ENCODE assay signal across 8 cellular contexts in the genomic region with DNA sequence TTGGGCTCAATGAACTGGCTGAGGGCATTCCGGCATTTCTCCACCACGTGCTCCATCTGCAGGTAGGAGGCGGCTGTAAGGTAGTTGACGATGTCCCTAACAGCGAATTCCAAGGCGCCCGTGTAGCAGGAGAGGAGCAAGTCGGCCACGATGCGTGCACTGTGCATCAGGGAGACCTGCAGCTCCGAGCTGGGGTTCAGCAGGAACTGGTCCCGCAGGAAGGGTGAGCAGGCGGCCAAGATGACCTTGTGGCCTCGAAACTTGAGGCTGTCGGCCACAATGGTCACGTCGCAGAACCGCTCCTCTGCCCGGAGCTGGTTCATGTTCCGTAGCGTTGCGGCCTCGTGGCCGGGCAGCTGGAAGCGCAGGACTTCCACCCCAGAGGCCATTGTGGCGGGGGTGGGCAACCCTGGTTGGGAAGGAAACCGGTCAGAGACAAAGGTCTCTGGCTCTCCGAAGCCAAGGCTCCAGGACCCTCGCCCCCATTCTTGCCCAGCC. TPM values are rescaled to one million over a fixed set of nuclear protein-coding genes. Genes with fewer than 3 reads are reported as not detected.
A peak's percentile ranks its signal among the peaks of the same experiment; 100 is the strongest.
DNase-seq lines count a peak whose midpoint lies in the region; ATAC-seq and TF ChIP-seq lines count a peak whose summit lies in the region.

No MANE protein-coding gene starts in this region.

- no peaks in the 10 kb centered on the region for H3K9me3 Mint-ChIP-seq in progenitor cell of endocrine pancreas (ENCODE audit: low read depth)

- H3K4me1 Mint-ChIP-seq in progenitor cell of endocrine pancreas (ENCODE audit: low read depth), result peaks cover 26% of the 10 kb centered on the region

- H3K27ac ChIP-seq in SK-N-MC, result peak overlapping the region; percentile 89; the same call in 1 of the 2 replicates

- ATAC-seq in GM21529 (IDR thresholded peaks at IDR 0.05; ENCODE audit: unreplicated experiment), result no peak
- no peak for ATAC-seq in GM18873 (IDR thresholded peaks at IDR 0.05; ENCODE audit: low FRiP score, unreplicated experiment)

- H3K36me3 Mint-ChIP-seq in progenitor cell of endocrine pancreas (ENCODE audit: insufficient read depth), result peaks cover 2% of the 10 kb centered on the region

- peaks cover under 1% of the 10 kb centered on the region for H3K27me3 Mint-ChIP-seq in progenitor cell of endocrine pancreas

- H3K4me3 ChIP-seq in GM08714 (ENCODE audit: low read length) (peak overlapping the region; percentile 62; the same call in 1 of the 2 replicates), SK-N-MC (peak overlapping the region; percentile 79), fibroblast of pulmonary artery (replicated peaks; ENCODE audit: low read depth, low read length) (peak overlapping the region; percentile 61)

- no peaks in the 10 kb centered on the region for H3K9me3 ChIP-seq in SK-N-MC (ENCODE audit: low read depth, low read length)

- no peak overlapping the region for H3K9ac ChIP-seq in SK-N-MC (ENCODE audit: insufficient read length)

- DNase-seq in SK-N-MC (ENCODE audit: low read depth, low spot score) (no peak), fibroblast of pulmonary artery (ENCODE audit: low read depth) (no peak), progenitor cell of endocrine pancreas (ENCODE audit: low spot score, unreplicated experiment) (no peak), SK-N-DZ (ENCODE audit: low spot score) (no peak), NCI-H345 treated with DMSO at 0.1 percent for 48 hours (lab: John Stamatoyannopoulos, UW; ENCODE audit: unreplicated experiment) (no peak)

- peaks cover 4% of the 10 kb centered on the region for H3K36me3 ChIP-seq in SK-N-MC (ENCODE audit: insufficient read depth, low read length)

- TF ChIP-seq CTCF in fibroblast of pulmonary artery (IDR thresholded peaks at IDR 0.05; ENCODE audit: low read length, missing control alignments) (no peak), progenitor cell of endocrine pancreas (IDR thresholded peaks at IDR 0.05; ENCODE audit: unreplicated experiment) (no peak)

- H3K27ac Mint-ChIP-seq in progenitor cell of endocrine pancreas, result peak overlapping the region; percentile 86

- peak overlapping the region; percentile 81 for H3K4me3 Mint-ChIP-seq in progenitor cell of endocrine pancreas (ENCODE audit: low read depth)

RNA-seq across cellular contexts. Expression of gene ZBTB12, which starts 0.9 kb away (rescaled TPM):
- 47.1 and 55.5 TPM in 2 replicates for total RNA-seq in progenitor cell of endocrine pancreas
- 8.0 and 8.6 TPM in 2 replicates for polyA plus RNA-seq in SK-N-DZ (2014; cell fraction: cytosol; rRNA removed)
- 3.9 and 5.5 TPM in 2 replicates for polyA plus RNA-seq in SK-N-DZ (2014; cell fraction: nucleus; rRNA removed)

RNA-seq across cellular contexts. Expression of gene EHMT2, which starts 3.5 kb away (rescaled TPM):
- total RNA-seq in progenitor cell of endocrine pancreas, result 161 and 175 TPM in 2 replicates
- 108 and 112 TPM in 2 replicates for polyA plus RNA-seq in SK-N-DZ (2014; cell fraction: cytosol; rRNA removed)
- polyA plus RNA-seq in SK-N-DZ (2014; cell fraction: nucleus; rRNA removed), result 131 and 134 TPM in 2 replicates

RNA-seq across cellular contexts. Expression of gene SLC44A4, which starts 22.2 kb away (rescaled TPM):
- 17.5 and 19.1 TPM in 2 replicates for total RNA-seq in progenitor cell of endocrine pancreas
- 0.07 and 0.14 TPM in 2 replicates for polyA plus RNA-seq in SK-N-DZ (2014; cell fraction: cytosol; rRNA removed)
- polyA plus RNA-seq in SK-N-DZ (2014; cell fraction: nucleus; rRNA removed), result not detected in 2 replicates

RNA-seq across cellular contexts. Expression of gene C2, which starts 26.6 kb away (rescaled TPM):
- total RNA-seq in progenitor cell of endocrine pancreas, result 0.47 and 0.65 TPM in 2 replicates
- polyA plus RNA-seq in SK-N-DZ (2014; cell fraction: cytosol; rRNA removed), result 2.2 TPM in 1 of 2 replicates, not detected in the other
- polyA plus RNA-seq in SK-N-DZ (2014; cell fraction: nucleus; rRNA removed), result 0.19 TPM in 1 of 2 replicates, not detected in the other

RNA-seq across cellular contexts. Expression of gene NEU1, which starts 38.3 kb away (rescaled TPM):
- total RNA-seq in progenitor cell of endocrine pancreas, result 52.4 and 57.4 TPM in 2 replicates
- polyA plus RNA-seq in SK-N-DZ (2014; cell fraction: cytosol; rRNA removed), result 20.1 and 25.1 TPM in 2 replicates
- 20.6 and 22.0 TPM in 2 replicates for polyA plus RNA-seq in SK-N-DZ (2014; cell fraction: nucleus; rRNA removed)
